ENCODE assay signal across 10 cellular contexts in genomic region chr1:186849824-186850223, GRCh38. TPM values are rescaled to one million over a fixed set of nuclear protein-coding genes. Genes with fewer than 3 reads are reported as not detected.
DNase-seq lines count a peak whose midpoint lies in the region; ATAC-seq and TF ChIP-seq lines count a peak whose summit lies in the region.
"Had no signal": no experiment of that assay in that cellular context is flagged by ENCODE, and none has a peak within 500 bp of the region (broad histone marks: within the 10 kb centered on the region; RNA-seq: fewer than 3 reads in every experiment).

No MANE protein-coding gene starts in this region.

- ATAC-seq in HG02885 (IDR thresholded peaks at IDR 0.05; ENCODE audit: poor library complexity, unreplicated experiment) (peak; percentile 43), HG02763 (IDR thresholded peaks at IDR 0.05; ENCODE audit: unreplicated experiment) (no peak)

- in situ Hi-C loops in transverse colon (cut with MboI; ENCODE audit: low pct_ligation_motif_present in 1 of 4, low pct_unique_long_range_greater_than_20kb in 1 of 4, low sequenced_read_pairs in 3 of 4), result no loop called here
- in situ Hi-C loops in GM13976 (cut with MboI; ENCODE audit: low sequenced_read_pairs, unreplicated experiment), result no loop called here

- TF ChIP-seq CTCF in left ventricle myocardium inferior (IDR thresholded peaks at IDR 0.05; ENCODE audit: borderline replicate concordance) (no peak), right atrium auricular region (IDR thresholded peaks at IDR 0.05) (no peak), transverse colon (IDR thresholded peaks at IDR 0.05) (no peak), GM13976 (IDR thresholded peaks at IDR 0.05; ENCODE audit: borderline replicate concordance, control extremely low read depth, extremely low read depth, insufficient read depth, missing control alignments) (no peak), vagina (IDR thresholded peaks at IDR 0.05) (no peak)

- no peak for TF ChIP-seq EP300 in transverse colon (IDR thresholded peaks at IDR 0.05; ENCODE audit: low read depth)

- H3K4me1 ChIP-seq in left ventricle myocardium inferior (no peaks in the 10 kb centered on the region), right atrium auricular region (peaks cover 0 to 11% of the 10 kb centered on the region in 2 donors), transverse colon (peaks cover 0 to 28% (median 1%) of the 10 kb centered on the region in 4 donors), vagina (peaks cover 23% of the 10 kb centered on the region)

- H3K4me3 ChIP-seq in left ventricle myocardium inferior, result no peak overlapping the region
- no peak overlapping the region for H3K4me3 ChIP-seq in right atrium auricular region
- no peak overlapping the region for H3K4me3 ChIP-seq in transverse colon
- no peak overlapping the region for H3K4me3 ChIP-seq in vagina

- no peaks in the 10 kb centered on the region for H3K9me3 ChIP-seq in left ventricle myocardium inferior (replicated peaks)
- no peaks in the 10 kb centered on the region for H3K9me3 ChIP-seq in right atrium auricular region
- H3K9me3 ChIP-seq in transverse colon, result no peaks in the 10 kb centered on the region
- H3K9me3 ChIP-seq in vagina, result no peaks in the 10 kb centered on the region

- intact Hi-C loops in left ventricle myocardium inferior (cut with micrococcal nuclease), result no loop called here
- intact Hi-C loops in transverse colon (cut with DNase I; ENCODE audit: low total_unique reads), result no loop called here
- intact Hi-C loops in vagina (cut with DNase I), result no loop called here

- TF ChIP-seq POLR2A in transverse colon (IDR thresholded peaks at IDR 0.05) (no peak), vagina (IDR thresholded peaks at IDR 0.05) (no peak)

- H3K27ac ChIP-seq in left ventricle myocardium inferior (replicated peaks) (peak overlapping the region; percentile 29), right atrium auricular region (peak overlapping the region in 1 of 2 donors; percentile 36), transverse colon (peak overlapping the region in 2 of 4 donors; percentile 32 to 41), vagina (no peak overlapping the region)

- DNase-seq in left ventricle myocardium inferior (no peak), right atrium auricular region (ENCODE audit: low spot score) (no peak), MV-4-11 (lab: John Stamatoyannopoulos, UW) (peak; percentile 81), transverse colon (no peak), GM13976 (ENCODE audit: low spot score) (no peak), vagina (ENCODE audit: extremely low spot score in 2 of 2) (no peak)
- DNase-seq: activated T-cell treated with anti-CD3 and anti-CD28 coated beads, Interleukin-2, amount 50 U/mL, for 48 hours; midbrain had no signal

- H3K27me3 ChIP-seq in left ventricle myocardium inferior (ENCODE audit: low read depth) (no peaks in the 10 kb centered on the region), right atrium auricular region (no peaks in the 10 kb centered on the region), transverse colon (no peaks in the 10 kb centered on the region), vagina (no peaks in the 10 kb centered on the region)

- H3K36me3 ChIP-seq in left ventricle myocardium inferior, result no peaks in the 10 kb centered on the region
- no peaks in the 10 kb centered on the region for H3K36me3 ChIP-seq in right atrium auricular region
- H3K36me3 ChIP-seq in transverse colon, result no peaks in the 10 kb centered on the region
- no peaks in the 10 kb centered on the region for H3K36me3 ChIP-seq in vagina

RNA-seq across cellular contexts. Expression of gene PLA2G4A, which starts 21.1 kb away (rescaled TPM):
- total RNA-seq in left ventricle myocardium inferior (2.7 TPM), right atrium auricular region (1 to 10 TPM; 5.8 to 8.2 TPM), transverse colon (1 to 10 TPM; 2.0 to 8.3 (median 6.1) TPM), vagina (12.5 TPM)
